2 cellular contexts compared by ENCODE assay signal in the genomic region with DNA sequence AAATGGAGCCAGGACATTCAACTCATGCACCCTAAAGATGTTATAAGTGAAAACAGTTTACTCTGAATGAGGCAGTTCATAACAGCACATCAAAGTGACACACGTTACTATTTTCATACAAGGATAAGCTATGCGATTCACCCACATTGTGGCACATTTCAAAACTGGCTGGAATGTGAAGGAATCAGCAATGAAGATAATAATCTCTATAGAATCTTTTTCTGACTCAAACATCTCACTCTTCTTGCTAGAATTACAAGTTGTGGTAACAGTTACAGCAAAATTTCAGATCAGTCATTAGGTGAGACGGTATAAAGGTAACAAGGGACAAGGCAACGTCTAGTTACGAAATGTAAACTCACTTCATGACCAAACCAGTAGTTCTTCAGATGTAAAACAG.
TF ChIP-seq lines count a peak whose summit lies in the region.

No MANE protein-coding gene starts in this region.

TF ChIP-seq in HCT116, 20 proteins besides CTCF, POLR2A, EP300 and RAD21:
- TF ChIP-seq SIN3A (IDR thresholded peaks at IDR 0.05; ENCODE audit: low read depth), result peak; percentile 5; the same call in 1 of the 2 replicates
- TF ChIP-seq FOSL1 (IDR thresholded peaks at IDR 0.05; ENCODE audit: low read depth), result no peak
- no peak for TF ChIP-seq POLR2AphosphoS5 (IDR thresholded peaks at IDR 0.05; ENCODE audit: low read depth, low read length)
- no peak for TF ChIP-seq EZH2 (IDR thresholded peaks at IDR 0.05)
- TF ChIP-seq SRF (IDR thresholded peaks at IDR 0.05; ENCODE audit: low read depth), result no peak

TF ChIP-seq in K562, 482 proteins besides CTCF, POLR2A, EP300 and RAD21:
- TF ChIP-seq TEAD4 (IDR thresholded peaks at IDR 0.05; ENCODE audit: low read length), result 0 out of 2 replicates have a peak, but pooled peaks have one; percentile 27
- TF ChIP-seq TEAD4 (CRISPR knock-in tag; IDR thresholded peaks at IDR 0.05; ENCODE audit: borderline replicate concordance), result no peak
- TF ChIP-seq CREM (IDR thresholded peaks at IDR 0.05; ENCODE audit: low read depth), result no peak
